In the genomic region with DNA sequence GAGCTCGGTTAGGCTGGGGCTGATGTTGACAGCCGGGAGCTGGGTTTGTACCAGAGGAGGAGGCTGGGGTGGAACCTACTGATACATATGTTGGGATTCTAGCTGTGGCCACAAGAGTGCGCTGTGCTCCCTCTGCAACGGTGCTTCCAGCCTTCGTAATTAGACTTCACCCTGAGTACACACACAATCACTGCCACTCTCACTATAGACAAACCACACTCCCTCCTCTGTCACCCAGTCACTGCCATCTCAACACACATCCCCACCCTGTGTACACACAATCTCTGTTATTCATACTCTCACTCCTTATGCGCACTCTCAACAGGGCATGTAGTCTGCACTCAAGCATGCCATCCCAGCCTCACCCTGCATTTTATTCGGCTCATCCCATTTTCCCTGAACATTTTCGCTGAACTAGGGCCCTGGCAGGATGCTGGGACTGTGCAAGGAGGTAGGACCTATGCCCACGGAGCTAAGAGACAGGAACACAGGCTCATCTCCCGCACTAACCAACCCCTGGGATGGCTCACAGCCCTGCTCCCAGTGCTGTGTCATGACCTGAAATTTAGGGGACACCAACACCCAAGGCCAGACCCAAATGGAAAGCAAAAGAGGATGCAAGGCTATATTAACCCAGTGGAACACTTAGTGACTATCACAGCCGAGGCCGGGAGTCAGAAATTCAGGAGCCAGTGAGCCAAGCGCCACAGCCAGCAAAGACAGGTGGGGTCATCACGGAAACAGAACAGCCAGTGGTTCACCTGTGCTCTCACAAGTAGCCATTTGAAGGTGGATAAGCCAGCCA, we compare ENCODE assay signal across 8 cellular contexts. TPM values are rescaled to one million over a fixed set of nuclear protein-coding genes. Genes with fewer than 3 reads are reported as not detected.
DNase-seq lines count a peak whose midpoint lies in the region; ATAC-seq and TF ChIP-seq lines count a peak whose summit lies in the region.

No MANE protein-coding gene starts in this region.

- POLR2A ChIA-PET in HEK293 (lab: Yijun Ruan, JAX): interaction anchor here (0.9 kb wide), 1 partner anchor 73 kb away, joined by 4 read pairs; a partner anchor contains a TSS

- no peaks in the 10 kb centered on the region for H3K36me3 ChIP-seq in HEK293 (ENCODE audit: control insufficient read depth in 2 of 2, insufficient read depth in 1 of 2, low read length in 2 of 2)

- DNase-seq in CD1c-positive myeloid dendritic cell (ENCODE audit: extremely low spot score): peak; percentile 62
- DNase-seq in NCI-H446 (lab: John Stamatoyannopoulos, UW): peak; percentile 5 to 68
- peak; percentile 61 for DNase-seq in activated CD4-positive, CD25-positive, alpha-beta regulatory T cell treated with anti-CD3 and anti-CD28 coated beads, Interleukin-2, amount 50 U/mL, for 72 hours
- DNase-seq in cerebellar cortex (ENCODE audit: low spot score): peak; percentile 80
- DNase-seq in left lobe of liver (ENCODE audit: low spot score): peak; percentile 84
- peak; percentile 57 to 61 for DNase-seq in stimulated activated CD4-positive, alpha-beta T cell treated with anti-CD3 and anti-CD28 coated beads, Interleukin-2, amount 100 ng/mL, for 48 hours

- CTCF ChIA-PET in HEK293 (lab: Yijun Ruan, JAX): interaction anchor here (0.6 to 3.8 kb wide), 24 partner anchors 8 to 926 kb away, joined by 3 to 28 read pairs (median 3); a partner anchor contains a TSS

- TF ChIP-seq CTCF in HEK293 (tag by site-specific recombination; IDR thresholded peaks at IDR 0.05): peak; percentile 86

- no peaks in the 10 kb centered on the region for H3K4me1 ChIP-seq in HEK293 (ENCODE audit: control insufficient read depth, insufficient read depth, low read length)

- H3K4me3 ChIP-seq in HEK293 (ENCODE audit: low read depth, low read length): no peak overlapping the region

- H3K27ac ChIP-seq in HEK293 (ENCODE audit: extremely low read depth, low read depth, low read length): no peak overlapping the region

- ATAC-seq in left lobe of liver (peak; percentile 92), HG02938 (IDR thresholded peaks at IDR 0.05; ENCODE audit: unreplicated experiment) (no peak)

- H3K9me3 ChIP-seq in HEK293 (ENCODE audit: control insufficient read depth, insufficient read depth, low read depth, low read length): no peaks in the 10 kb centered on the region

TF ChIP-seq in HEK293, 187 proteins besides CTCF, POLR2A, EP300 and RAD21:
- no peak for TF ChIP-seq ZNF146 (tag by site-specific recombination; IDR thresholded peaks at IDR 0.05)
- no peak for TF ChIP-seq ZNF341 (tag by site-specific recombination; IDR thresholded peaks at IDR 0.05; ENCODE audit: low read depth)
- TF ChIP-seq, protein P1, sequence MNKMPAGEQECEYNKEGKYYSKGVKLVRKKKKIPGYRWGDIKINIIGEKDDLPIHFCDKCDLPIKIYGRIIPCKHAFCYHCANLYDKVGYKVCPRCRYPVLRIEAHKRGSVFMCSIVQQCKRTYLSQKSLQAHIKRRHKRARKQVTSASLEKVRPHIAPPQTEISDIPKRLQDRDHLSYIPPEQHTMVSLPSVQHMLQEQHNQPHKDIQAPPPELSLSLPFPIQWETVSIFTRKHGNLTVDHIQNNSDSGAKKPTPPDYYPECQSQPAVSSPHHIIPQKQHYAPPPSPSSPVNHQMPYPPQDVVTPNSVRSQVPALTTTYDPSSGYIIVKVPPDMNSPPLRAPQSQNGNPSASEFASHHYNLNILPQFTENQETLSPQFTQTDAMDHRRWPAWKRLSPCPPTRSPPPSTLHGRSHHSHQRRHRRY (tag by site-specific recombination; IDR thresholded peaks at IDR 0.05): no peak
- 0 out of 2 replicates have a peak, but pooled peaks have one; percentile 1 for TF ChIP-seq ZBTB20 (tag by site-specific recombination; IDR thresholded peaks at IDR 0.05)
- no peak for TF ChIP-seq ZNF202 (tag by site-specific recombination; IDR thresholded peaks at IDR 0.05; ENCODE audit: borderline replicate concordance)
- peak; percentile 87 for TF ChIP-seq PRDM1 (tag by site-specific recombination; IDR thresholded peaks at IDR 0.05)
- TF ChIP-seq OVOL3 (tag by site-specific recombination; IDR thresholded peaks at IDR 0.05): no peak
- no peak for TF ChIP-seq ZNF23 (tag by site-specific recombination; IDR thresholded peaks at IDR 0.05; ENCODE audit: borderline replicate concordance)
- peak; percentile 86 for TF ChIP-seq GFI1B (tag by site-specific recombination; IDR thresholded peaks at IDR 0.05)
- peak; percentile 89 for TF ChIP-seq ZNF654 (tag by site-specific recombination; IDR thresholded peaks at IDR 0.05; ENCODE audit: low read depth)
- TF ChIP-seq ZNF426 (tag by site-specific recombination; IDR thresholded peaks at IDR 0.05): no peak
- 0 out of 2 replicates have a peak, but pooled peaks have one; percentile 24 for TF ChIP-seq ZNF501 (tag by site-specific recombination; IDR thresholded peaks at IDR 0.05)
- TF ChIP-seq GLI4 (tag by site-specific recombination; IDR thresholded peaks at IDR 0.05): no peak
- TF ChIP-seq, protein P2, sequence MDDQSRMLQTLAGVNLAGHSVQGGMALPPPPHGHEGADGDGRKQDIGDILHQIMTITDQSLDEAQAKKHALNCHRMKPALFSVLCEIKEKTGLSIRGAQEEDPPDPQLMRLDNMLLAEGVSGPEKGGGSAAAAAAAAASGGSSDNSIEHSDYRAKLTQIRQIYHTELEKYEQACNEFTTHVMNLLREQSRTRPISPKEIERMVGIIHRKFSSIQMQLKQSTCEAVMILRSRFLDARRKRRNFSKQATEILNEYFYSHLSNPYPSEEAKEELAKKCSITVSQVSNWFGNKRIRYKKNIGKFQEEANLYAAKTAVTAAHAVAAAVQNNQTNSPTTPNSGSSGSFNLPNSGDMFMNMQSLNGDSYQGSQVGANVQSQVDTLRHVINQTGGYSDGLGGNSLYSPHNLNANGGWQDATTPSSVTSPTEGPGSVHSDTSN (CRISPR knock-in tag; IDR thresholded peaks at IDR 0.05): no peak
- 0 out of 2 replicates have a peak, but pooled peaks have one; percentile 42 for TF ChIP-seq ZFP37 (tag by site-specific recombination; IDR thresholded peaks at IDR 0.05)
- TF ChIP-seq, protein P3, sequence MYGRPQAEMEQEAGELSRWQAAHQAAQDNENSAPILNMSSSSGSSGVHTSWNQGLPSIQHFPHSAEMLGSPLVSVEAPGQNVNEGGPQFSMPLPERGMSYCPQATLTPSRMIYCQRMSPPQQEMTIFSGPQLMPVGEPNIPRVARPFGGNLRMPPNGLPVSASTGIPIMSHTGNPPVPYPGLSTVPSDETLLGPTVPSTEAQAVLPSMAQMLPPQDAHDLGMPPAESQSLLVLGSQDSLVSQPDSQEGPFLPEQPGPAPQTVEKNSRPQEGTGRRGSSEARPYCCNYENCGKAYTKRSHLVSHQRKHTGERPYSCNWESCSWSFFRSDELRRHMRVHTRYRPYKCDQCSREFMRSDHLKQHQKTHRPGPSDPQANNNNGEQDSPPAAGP (tag by site-specific recombination; IDR thresholded peaks at IDR 0.05): peak; percentile 93
- peak; percentile 96 for TF ChIP-seq ZNF2 (tag by site-specific recombination; IDR thresholded peaks at IDR 0.05)
- TF ChIP-seq ZNF155 (tag by site-specific recombination; IDR thresholded peaks at IDR 0.05): no peak

RNA-seq across cellular contexts. Expression of a gene that starts 5.7 kb away (rescaled TPM):
- 0.08 TPM for total RNA-seq in left lobe of liver

RNA-seq across cellular contexts. Expression of a gene that starts 6.1 kb away (rescaled TPM):
- total RNA-seq in left lobe of liver: 12.5 TPM

RNA-seq across cellular contexts. Expression of a gene that starts 27.2 kb away (rescaled TPM):
- total RNA-seq in left lobe of liver: not detected

RNA-seq across cellular contexts. Expression of a gene that starts 31.9 kb away (rescaled TPM):
- not detected for total RNA-seq in left lobe of liver
